In genomic region chr2:240879105-240879504, GRCh38 we compare ENCODE assay signal across 20 cellular contexts. TPM values are rescaled to one million over a fixed set of nuclear protein-coding genes. Genes with fewer than 3 reads are reported as not detected.
DNase-seq lines count a peak whose midpoint lies in the region; ATAC-seq lines count a peak whose summit lies in the region.
"Had no signal": no experiment of that assay in that cellular context is flagged by ENCODE, and none has a peak within 500 bp of the region (broad histone marks: within the 10 kb centered on the region; RNA-seq: fewer than 3 reads in every experiment).

No MANE protein-coding gene starts in this region.

- H3K27ac Mint-ChIP-seq in activated naive CD8-positive, alpha-beta T cell treated with anti-CD3 and anti-CD28 coated beads, Interleukin-2, amount 50 U/mL, for 24 hours, result no peak overlapping the region
- H3K27ac Mint-ChIP-seq in activated naive CD8-positive, alpha-beta T cell treated with anti-CD3 and anti-CD28 coated beads for 36 hours, result no peak overlapping the region
- H3K27ac Mint-ChIP-seq: CD8-positive, alpha-beta T cell; GM23338 had no signal

- ATAC-seq in activated naive CD8-positive, alpha-beta T cell treated with anti-CD3 and anti-CD28 coated beads, Interleukin-2, amount 50 U/mL, for 24 hours, result peak; percentile 13
- ATAC-seq in left lobe of liver (no peak), GM18907 (IDR thresholded peaks at IDR 0.05; ENCODE audit: unreplicated experiment) (no peak), HG03432 (IDR thresholded peaks at IDR 0.05; ENCODE audit: unreplicated experiment) (no peak)
- ATAC-seq: CD8-positive, alpha-beta T cell; GM12878; GM23338; HCT116 had no signal

- H3K27me3 ChIP-seq in H7 (ENCODE audit: control insufficient read depth, insufficient read depth, low read length), result no peaks in the 10 kb centered on the region
- H3K27me3 ChIP-seq: BLaER1 had no signal

- intact Hi-C loops in posterior vena cava (cut with DNase I), result no loop called here

- no peaks in the 10 kb centered on the region for H3K36me3 ChIP-seq in H7 (replicated peaks; ENCODE audit: control insufficient read depth, insufficient read depth, low read length)
- H3K36me3 ChIP-seq: BLaER1 had no signal

- H3K4me3 Mint-ChIP-seq in activated naive CD8-positive, alpha-beta T cell treated with anti-CD3 and anti-CD28 coated beads, Interleukin-2, amount 50 U/mL, for 24 hours, result no peak overlapping the region
- no peak overlapping the region for H3K4me3 Mint-ChIP-seq in activated naive CD8-positive, alpha-beta T cell treated with anti-CD3 and anti-CD28 coated beads for 36 hours
- H3K4me3 Mint-ChIP-seq: CD8-positive, alpha-beta T cell; GM23338 had no signal

- H3K9me3 Mint-ChIP-seq in activated naive CD8-positive, alpha-beta T cell treated with anti-CD3 and anti-CD28 coated beads, Interleukin-2, amount 50 U/mL, for 24 hours, result no peaks in the 10 kb centered on the region
- no peaks in the 10 kb centered on the region for H3K9me3 Mint-ChIP-seq in activated naive CD8-positive, alpha-beta T cell treated with anti-CD3 and anti-CD28 coated beads for 36 hours
- H3K9me3 Mint-ChIP-seq: CD8-positive, alpha-beta T cell; GM23338 had no signal

- H3K36me3 Mint-ChIP-seq in activated naive CD8-positive, alpha-beta T cell treated with anti-CD3 and anti-CD28 coated beads, Interleukin-2, amount 50 U/mL, for 24 hours (ENCODE audit: low read depth), result no peaks in the 10 kb centered on the region
- H3K36me3 Mint-ChIP-seq in activated naive CD8-positive, alpha-beta T cell treated with anti-CD3 and anti-CD28 coated beads for 36 hours, result no peaks in the 10 kb centered on the region
- H3K36me3 Mint-ChIP-seq: CD8-positive, alpha-beta T cell had no signal

- DNase-seq in activated naive CD8-positive, alpha-beta T cell treated with anti-CD3 and anti-CD28 coated beads, Interleukin-2, amount 50 U/mL, for 24 hours, result no peak
- DNase-seq in activated naive CD8-positive, alpha-beta T cell treated with anti-CD3 and anti-CD28 coated beads for 36 hours, result no peak
- DNase-seq in H7 (peak; percentile 44), left lobe of liver (ENCODE audit: low spot score) (peak; percentile 51), posterior vena cava (ENCODE audit: low spot score) (peak; percentile 36), hippocampal formation (lab: John Stamatoyannopoulos, UW) (no peak)
- DNase-seq: 8988T; CD8-positive, alpha-beta T cell; DMS 273 treated with DMSO at 0.1 percent for 48 hours; DMS53; DND-41; EL had no signal

- H3K4me1 Mint-ChIP-seq in activated naive CD8-positive, alpha-beta T cell treated with anti-CD3 and anti-CD28 coated beads, Interleukin-2, amount 50 U/mL, for 24 hours, result no peaks in the 10 kb centered on the region
- no peaks in the 10 kb centered on the region for H3K4me1 Mint-ChIP-seq in activated naive CD8-positive, alpha-beta T cell treated with anti-CD3 and anti-CD28 coated beads for 36 hours

- H3K27me3 Mint-ChIP-seq in activated naive CD8-positive, alpha-beta T cell treated with anti-CD3 and anti-CD28 coated beads, Interleukin-2, amount 50 U/mL, for 24 hours, result no peaks in the 10 kb centered on the region
- no peaks in the 10 kb centered on the region for H3K27me3 Mint-ChIP-seq in activated naive CD8-positive, alpha-beta T cell treated with anti-CD3 and anti-CD28 coated beads for 36 hours

- H3K4me3 ChIP-seq in H7 (ENCODE audit: insufficient read depth, low read depth, low read length), result no peak overlapping the region
- H3K4me3 ChIP-seq: BLaER1, GM12878, GM23338 had no signal

RNA-seq across cellular contexts. Expression of gene AGXT, which starts 10.5 kb away (rescaled TPM):
- total RNA-seq in activated naive CD8-positive, alpha-beta T cell treated with anti-CD3 and anti-CD28 coated beads for 36 hours, result not detected
- not detected in 2 replicates for total RNA-seq in H7 (2014; rRNA removed; shearing (Covaris generic))
- 1,805 TPM for total RNA-seq in left lobe of liver
- total RNA-seq in posterior vena cava, result not detected
- total RNA-seq: A673; CD8-positive, alpha-beta T cell; G401; GM23338 had no signal

RNA-seq across cellular contexts. Expression of gene MAB21L4, which starts 16.9 kb away (rescaled TPM):
- not detected for total RNA-seq in activated naive CD8-positive, alpha-beta T cell treated with anti-CD3 and anti-CD28 coated beads for 36 hours
- not detected in 2 replicates for total RNA-seq in H7 (2014; rRNA removed; shearing (Covaris generic))
- total RNA-seq in left lobe of liver (19.3 TPM), posterior vena cava (not detected)
- total RNA-seq: A673; CD8-positive, alpha-beta T cell; G401; GM12878; GM23338 had no signal

RNA-seq across cellular contexts. Expression of gene CROCC2, which starts 27.0 kb away (rescaled TPM):
- not detected for total RNA-seq in activated naive CD8-positive, alpha-beta T cell treated with anti-CD3 and anti-CD28 coated beads for 36 hours
- 0.38 TPM in 1 of 2 replicates, not detected in the other for total RNA-seq in H7 (2014; rRNA removed; shearing (Covaris generic))
- total RNA-seq in left lobe of liver (0.05 TPM), posterior vena cava (under 1 TPM in 1 of 2 donors, not detected in 1; 0.09 TPM)
- total RNA-seq: A673; CD8-positive, alpha-beta T cell; G401; GM12878; GM23338 had no signal

RNA-seq across cellular contexts. Expression of gene KIF1A, which starts 59.1 kb away (rescaled TPM):
- 1 to 10 TPM; 7.7 to 8.2 TPM for total RNA-seq in activated naive CD8-positive, alpha-beta T cell treated with anti-CD3 and anti-CD28 coated beads for 36 hours
- total RNA-seq in H7 (2014; rRNA removed; shearing (Covaris generic)), result 46.8 and 51.6 TPM in 2 replicates
- total RNA-seq in left lobe of liver, result 1.1 TPM
- total RNA-seq in posterior vena cava, result under 1 TPM; 0.37 to 0.57 TPM
- total RNA-seq: CD8-positive, alpha-beta T cell had no signal

Comparison
In these comparisons a context has a peak if more than half of its experiments do, and no peak if none do; other contexts are left out.
1. DNase-seq: peak in H7 (single experiment), left lobe of liver (single experiment) and posterior vena cava (single experiment); none in activated naive CD8-positive, alpha-beta T cell treated with anti-CD3 and anti-CD28 coated beads, Interleukin-2, amount 50 U/mL, for 24 hours (single experiment), activated naive CD8-positive, alpha-beta T cell treated with anti-CD3 and anti-CD28 coated beads for 36 hours (single experiment) and hippocampal formation (0 of 2).
2. RNA of gene AGXT, which starts 10.5 kb away (total RNA-seq): 1,805 TPM in left lobe of liver (single experiment); not detected in posterior vena cava, not detected in activated naive CD8-positive, alpha-beta T cell treated with anti-CD3 and anti-CD28 coated beads for 36 hours and not detected in H7; every median in the first group is over 1,000 times any median in the second.
3. RNA of gene MAB21L4, which starts 16.9 kb away (total RNA-seq): 19.3 TPM in left lobe of liver (single experiment); not detected in posterior vena cava, not detected in activated naive CD8-positive, alpha-beta T cell treated with anti-CD3 and anti-CD28 coated beads for 36 hours and not detected in H7; every median in the first group is over 10 times any median in the second.